ENCODE assay signal across 21 cellular contexts in the genomic region with DNA sequence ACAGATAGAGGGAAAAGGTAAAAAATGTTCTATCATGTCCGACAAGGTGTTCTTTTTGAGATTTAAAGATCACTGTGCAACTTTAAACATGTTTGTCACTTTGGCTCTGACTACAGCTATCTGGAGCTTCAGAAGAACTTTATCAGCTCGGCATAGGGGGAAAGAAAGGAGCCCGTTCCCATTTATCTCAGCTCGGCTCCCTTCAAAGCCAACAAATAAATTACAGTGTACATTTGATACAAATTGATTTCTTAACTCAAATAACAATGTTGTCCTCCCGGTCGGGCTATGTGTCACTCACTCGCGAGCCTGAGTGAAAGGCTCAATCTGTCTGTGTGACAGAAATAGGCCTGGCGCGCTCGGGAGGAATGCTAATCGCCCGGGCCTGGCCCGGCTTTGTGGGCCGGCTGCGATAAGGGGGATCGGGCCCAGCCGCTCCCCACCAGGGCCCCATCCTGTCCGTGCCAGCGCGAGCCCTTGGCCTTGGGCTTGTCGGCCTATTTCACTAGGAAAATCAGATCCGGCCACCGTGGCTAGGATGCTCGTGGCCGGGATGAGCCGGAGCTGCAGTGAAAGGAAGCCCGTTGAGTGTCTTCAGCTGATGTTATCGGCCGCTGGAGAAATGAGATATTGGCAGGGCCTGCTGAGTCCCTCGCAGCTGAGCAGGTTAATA.
"Had no signal": no experiment of that assay in that cellular context is flagged by ENCODE, and none has a peak within 500 bp of the region (broad histone marks: within the 10 kb centered on the region; RNA-seq: fewer than 3 reads in every experiment).

No MANE protein-coding gene starts in this region.

- FAIRE-seq: colon, islet of Langerhans, pancreas had no signal

- H3K27ac ChIP-seq: epithelial cell of prostate, pancreas, tibial artery, uterus had no signal

- H3K4me1 ChIP-seq: pancreas, tibial artery, uterus had no signal

- H3K36me3 ChIP-seq: pancreas, tibial artery, uterus had no signal

- DNase-seq: activated B cell treated with CpG ODN at 0.5 μM for 24 hours; activated CD4-positive, alpha-beta memory T cell treated with anti-CD3 and anti-CD28 coated beads, Interleukin-2, amount 10 ng/mL, durations not matched to agents 7 days and 5 days; activated CD4-positive, alpha-beta T cell treated with anti-CD3 and anti-CD28 coated beads for 48 hours; activated CD8-positive, alpha-beta memory T cell treated with anti-CD3 and anti-CD28 coated beads, Interleukin-2, amount 10 ng/mL, durations not matched to agents 7 days and 5 days; activated naive CD4-positive, alpha-beta T cell treated with Interleukin-2 at 50 U/mL for 16 hours; activated naive CD8-positive, alpha-beta T cell treated with anti-CD3 and anti-CD28 coated beads, Interleukin-2, amount 10 ng/mL, durations not matched to agents 7 days and 5 days; activated T-cell treated with anti-CD3 and anti-CD28 coated beads, Interleukin-2, amount 50 U/mL, for 1 hour; amygdala; central memory CD4-positive, alpha-beta T cell; foreskin fibroblast; hippocampal formation; nephron progenitor cell; pancreas; stimulated activated CD4-positive, alpha-beta T cell treated with anti-CD3 and anti-CD28 coated beads, Interleukin-12 subunit alpha, Interleukin-12 subunit beta, amount 100 ng/mL, for 4 hours; stimulated activated CD4-positive, alpha-beta T cell treated with anti-CD3 and anti-CD28 coated beads, Interleukin-1b, Interleukin-23, amount 100 ng/mL, for 48 hours; stimulated activated naive CD4-positive, alpha-beta T cell treated with Interleukin-2 at 50 U/mL for 16 hours; tibial artery; uterus had no signal

- H3K27me3 ChIP-seq: tibial artery, uterus had no signal

- H3K4me3 ChIP-seq: pancreas, tibial artery, uterus had no signal

- H3K9me3 ChIP-seq: pancreas, tibial artery, uterus had no signal

- ATAC-seq: activated CD8-positive, alpha-beta memory T cell treated with anti-CD3 and anti-CD28 coated beads, Interleukin-2, amount 10 ng/mL, durations not matched to agents 7 days and 5 days; pancreas had no signal
